ENCODE assay signal across 19 cellular contexts in the genomic region with DNA sequence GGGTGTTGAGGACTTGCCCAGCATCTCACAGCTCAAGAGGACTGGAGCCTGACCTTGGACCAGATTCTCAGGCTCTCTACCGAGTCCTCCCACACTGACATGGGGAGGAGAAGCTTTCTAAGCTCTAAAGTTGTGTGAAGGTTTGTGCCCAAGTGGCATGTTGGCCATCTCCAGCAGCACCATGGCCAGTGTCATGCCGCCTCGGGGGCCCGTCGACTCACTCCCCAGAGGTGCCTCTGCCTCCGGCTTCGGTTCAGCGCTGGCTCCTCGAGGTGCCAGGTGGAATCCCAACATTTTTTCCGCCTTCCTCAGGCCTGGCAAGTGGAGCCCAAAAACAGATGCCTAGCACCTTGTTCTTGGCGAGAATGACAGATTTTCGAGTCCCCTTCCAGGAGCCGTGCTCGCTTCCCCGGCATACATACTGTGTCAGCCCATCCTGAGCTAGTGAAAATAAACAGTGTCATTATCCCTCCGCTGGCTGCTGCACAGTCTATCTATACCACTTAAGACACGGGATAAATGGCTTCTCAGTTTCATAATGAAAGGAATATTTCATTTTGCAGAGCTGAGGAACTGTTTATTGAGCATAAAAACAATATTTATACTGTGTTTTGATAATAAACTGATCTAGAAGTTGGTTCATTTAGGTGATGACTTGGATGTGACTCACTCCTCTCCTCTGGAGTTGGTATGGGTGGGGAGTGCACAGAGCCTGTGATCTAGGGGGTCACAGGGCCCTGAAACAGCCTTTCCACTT.
A peak's percentile ranks its signal among the peaks of the same experiment; 100 is the strongest.
DNase-seq lines count a peak whose midpoint lies in the region; ATAC-seq lines count a peak whose summit lies in the region.
"Had no signal": no experiment of that assay in that cellular context is flagged by ENCODE, and none has a peak within 500 bp of the region (broad histone marks: within the 10 kb centered on the region; RNA-seq: fewer than 3 reads in every experiment).

No MANE protein-coding gene starts in this region.

- H3K27me3 Mint-ChIP-seq in naive thymus-derived CD4-positive, alpha-beta T cell: peaks cover 0 to 19% (median 0%) of the 10 kb centered on the region in 5 donors

- H3K4me3 ChIP-seq in naive thymus-derived CD4-positive, alpha-beta T cell (ENCODE audit: low read length): no peak overlapping the region
- H3K4me3 ChIP-seq: tibial artery had no signal

- no peak overlapping the region for H3K27ac ChIP-seq in naive thymus-derived CD4-positive, alpha-beta T cell (ENCODE audit: low read depth, low read length)
- H3K27ac ChIP-seq: tibial artery had no signal

- POLR2A ChIA-PET in naive thymus-derived CD4-positive, alpha-beta T cell (lab: Charles Lee): no interaction called here

- H3K4me3 Mint-ChIP-seq in naive thymus-derived CD4-positive, alpha-beta T cell: peak overlapping the region in 3 of 10 donors; percentile 37 to 74 (median 53)
- H3K4me3 Mint-ChIP-seq: activated CD4-positive, alpha-beta T cell treated with anti-CD3 and anti-CD28 coated beads, Interleukin-2, amount 10 ng/mL, durations not matched to agents 7 days and 5 days; CD14-positive monocyte; dendritic cell treated with granulocyte-macrophage colony-stimulating factor and Interleukin-4, amounts not matched to agents 40 ng/mL and 50 ng/mL, for 4 days had no signal

- peaks cover 11 to 25% of the 10 kb centered on the region in 2 donors for H3K4me1 ChIP-seq in naive thymus-derived CD4-positive, alpha-beta T cell (ENCODE audit: control insufficient read depth in 2 of 2, insufficient read depth in 2 of 2, low read length in 2 of 2)
- H3K4me1 ChIP-seq: tibial artery had no signal

- H3K4me1 Mint-ChIP-seq in naive thymus-derived CD4-positive, alpha-beta T cell: peaks cover 17 to 35% (median 27%) of the 10 kb centered on the region in 7 donors

- CTCF ChIA-PET in naive thymus-derived CD4-positive, alpha-beta T cell (lab: Charles Lee): interaction anchor here (0.6 kb wide), 1 partner anchor 948 kb away, joined by 4 read pairs; no protein-coding TSS in a partner anchor

- H3K36me3 ChIP-seq in naive thymus-derived CD4-positive, alpha-beta T cell (ENCODE audit: control insufficient read depth in 2 of 3, insufficient read depth in 3 of 3, low read length in 3 of 3): no peaks in the 10 kb centered on the region
- H3K36me3 ChIP-seq: tibial artery had no signal

- H3K9me3 ChIP-seq in naive thymus-derived CD4-positive, alpha-beta T cell (ENCODE audit: control insufficient read depth in 2 of 3, low read length in 3 of 3): no peaks in the 10 kb centered on the region

- H3K27ac Mint-ChIP-seq in naive thymus-derived CD4-positive, alpha-beta T cell: peak overlapping the region in 5 of 9 donors; percentile 12 to 76 (median 43)

- ATAC-seq in naive thymus-derived CD4-positive, alpha-beta T cell: no peak
- ATAC-seq: esophagus mucosa, left cardiac atrium, sciatic nerve had no signal

- intact Hi-C loops in naive thymus-derived CD4-positive, alpha-beta T cell (cut with micrococcal nuclease): no loop called here

- DNase-seq in EL (peak; percentile 23), M059J (ENCODE audit: low read depth) (peak; percentile 41), brain pericyte (ENCODE audit: low read depth, low spot score) (peak; percentile 20), NCI-H2081 (lab: John Stamatoyannopoulos, UW) (no peak), GM19238 (ENCODE audit: insufficient read length, low spot score) (no peak)
- no peak for DNase-seq in naive thymus-derived CD4-positive, alpha-beta T cell
- DNase-seq in stimulated activated CD4-positive, alpha-beta T cell treated with anti-CD3 and anti-CD28 coated beads, Interleukin-2, amount 100 ng/mL, for 24 hours: no peak
- DNase-seq: activated CD4-positive, alpha-beta T cell treated with anti-CD3 and anti-CD28 coated beads, Interleukin-2, amount 10 ng/mL, durations not matched to agents 7 days and 5 days; DMS79; hypothalamus; left cardiac atrium; MM.1S; occipital lobe; SHP77 treated with DMSO at 0.1 percent for 48 hours; tibial artery had no signal

- H3K27me3 ChIP-seq in naive thymus-derived CD4-positive, alpha-beta T cell (ENCODE audit: control insufficient read depth in 2 of 2, insufficient read depth in 2 of 2, low read length in 2 of 2): no peaks in the 10 kb centered on the region

- peaks cover 0 to 34% (median 5%) of the 10 kb centered on the region in 11 donors for H3K9me3 Mint-ChIP-seq in naive thymus-derived CD4-positive, alpha-beta T cell
- H3K9me3 Mint-ChIP-seq: dendritic cell treated with granulocyte-macrophage colony-stimulating factor and Interleukin-4, amounts not matched to agents 40 ng/mL and 50 ng/mL, for 4 days had no signal

- peaks cover 0 to 37% (median 0%) of the 10 kb centered on the region in 5 donors for H3K36me3 Mint-ChIP-seq in naive thymus-derived CD4-positive, alpha-beta T cell

Comparison
In these comparisons a context has a peak if more than half of its experiments do, and no peak if none do; other contexts are left out.
1. DNase-seq: peak in EL (single experiment), M059J (single experiment) and brain pericyte (single experiment); none in naive thymus-derived CD4-positive, alpha-beta T cell (0 of 9), stimulated activated CD4-positive, alpha-beta T cell treated with anti-CD3 and anti-CD28 coated beads, Interleukin-2, amount 100 ng/mL, for 24 hours (0 of 2), NCI-H2081 (0 of 2) and GM19238 (single experiment).